22 cellular contexts compared by ENCODE assay signal in genomic region chr5:176800024-176800423, GRCh38. TPM values are rescaled to one million over a fixed set of nuclear protein-coding genes. Genes with fewer than 3 reads are reported as not detected.
"Had no signal": no experiment of that assay in that cellular context is flagged by ENCODE, and none has a peak within 500 bp of the region (broad histone marks: within the 10 kb centered on the region; RNA-seq: fewer than 3 reads in every experiment).

No MANE protein-coding gene starts in this region.

- H3K4me2 ChIP-seq: SK-N-SH had no signal

- DNase-seq: IMR-90, Karpas-422, KG1, MM.1S, NCI-H1092 treated with DMSO at 0.1 percent for 48 hours, NCI-H1436, NCI-H187, NCI-H2029, NCI-H2081 treated with DMSO at 0.1 percent for 48 hours, NCI-H2171, NCI-H226, NCI-H446, NCI-H510A, NCI-H524 treated with DMSO at 0.1 percent for 48 hours, NCI-H69, NCI-H774, RPMI8226, SHP77, SK-N-SH, SW 1271 had no signal

- H3K9ac ChIP-seq: SK-N-SH had no signal

- H3K9me3 ChIP-seq: SK-N-SH had no signal

RNA-seq across cellular contexts. Expression of gene UNC5A, which starts 10.3 kb away (rescaled TPM):
- total RNA-seq: HepG2, IMR-90, SK-MEL-5 had no signal
- polyA plus RNA-seq: HepG2, IMR-90 had no signal
